3 cellular contexts compared by ENCODE assay signal in genomic region chr1:15605398-15606080, GRCh38.
A peak's percentile ranks its signal among the peaks of the same experiment; 100 is the strongest.
TF ChIP-seq lines count a peak whose summit lies in the region.

No MANE protein-coding gene starts in this region.

TF ChIP-seq in HEK293, 187 proteins besides CTCF, POLR2A, EP300 and RAD21:
- 0 out of 2 replicates have a peak, but pooled peaks have one; percentile 11 for TF ChIP-seq ZNF664 (tag by site-specific recombination; IDR thresholded peaks at IDR 0.05)
- no peak for TF ChIP-seq ZNF704 (tag by site-specific recombination; IDR thresholded peaks at IDR 0.05)
- TF ChIP-seq PATZ1 (tag by site-specific recombination; IDR thresholded peaks at IDR 0.05): no peak
TF ChIP-seq in HEK293: peak in this region for 1.

TF ChIP-seq in K562, 482 proteins besides CTCF, POLR2A, EP300 and RAD21:
- TF ChIP-seq SRSF1 (IDR thresholded peaks at IDR 0.05; ENCODE audit: low read depth, low read length) (no peak), RBM25 (IDR thresholded peaks at IDR 0.05; ENCODE audit: low read depth, low read length, severe bottlenecking) (peak; percentile 73), BCOR (IDR thresholded peaks at IDR 0.05) (peak; percentile 23; the same call in 1 of the 2 replicates)

TF ChIP-seq in liver, 16 proteins besides CTCF, POLR2A, EP300 and RAD21:
- TF ChIP-seq REST (IDR thresholded peaks at IDR 0.05) (no peak), ZBTB33 (IDR thresholded peaks at IDR 0.05) (no peak), HNF4A (conservative IDR thresholded peaks at IDR 0.05) (peak; percentile 49 to 65), JUND (IDR thresholded peaks at IDR 0.05) (peak in 1 of 2 donors; percentile 31), ATF3 (IDR thresholded peaks at IDR 0.05) (no peak), SP1 (IDR thresholded peaks at IDR 0.05) (peak; percentile 28), GABPA (IDR thresholded peaks at IDR 0.05 in 1 of 2, conservative IDR thresholded peaks at IDR 0.05 in 1 of 2) (no peak), RXRA (IDR thresholded peaks at IDR 0.05) (peak; percentile 42 to 54)
TF ChIP-seq in liver: peak in this region for 4.
